In the genomic region with DNA sequence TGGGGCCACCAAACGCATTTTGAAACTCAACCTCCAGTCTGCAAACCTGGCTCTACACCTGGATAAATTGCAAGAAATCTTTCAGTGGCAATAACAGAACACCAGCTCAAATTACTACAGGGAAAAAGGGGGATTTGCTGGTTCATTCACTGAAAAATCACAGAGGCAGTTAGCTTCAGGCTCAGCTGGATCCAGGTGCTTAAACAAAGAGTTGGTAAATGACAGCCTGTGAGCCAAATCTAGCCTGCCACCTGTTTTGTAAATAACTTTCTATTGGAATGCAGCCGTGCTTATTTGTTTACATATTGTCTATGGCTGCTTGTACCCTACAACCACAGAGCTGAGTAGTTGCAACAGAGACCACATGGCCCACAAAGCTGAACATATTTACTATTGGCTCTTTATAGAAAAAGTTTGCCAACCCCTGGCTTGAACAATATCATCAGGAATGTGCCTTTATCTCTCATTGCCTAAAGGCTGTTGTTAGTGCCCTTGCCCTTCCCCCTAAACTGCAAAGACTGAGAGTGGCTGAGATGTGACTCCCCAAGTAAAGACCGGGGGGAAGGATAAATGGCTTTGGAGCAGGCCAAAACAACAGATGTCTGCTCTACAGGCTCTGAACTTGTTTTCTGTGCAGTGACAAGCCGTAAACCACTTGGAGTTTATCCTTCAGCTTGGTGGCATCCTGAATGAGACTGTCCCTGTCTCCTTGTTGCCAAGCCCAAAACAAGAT, we compare ENCODE assay signal across 1 cellular context.
TF ChIP-seq lines count a peak whose summit lies in the region.

No MANE protein-coding gene starts in this region.

TF ChIP-seq in endothelial cell of umbilical vein, 7 proteins besides CTCF, POLR2A, EP300 and RAD21:
- TF ChIP-seq JUN (IDR thresholded peaks at IDR 0.05; ENCODE audit: borderline replicate concordance, insufficient read depth, insufficient read length, low read depth) (no peak), POLR2AphosphoS5 (IDR thresholded peaks at IDR 0.05; ENCODE audit: insufficient read depth, low read depth, low read length) (no peak), GATA2 (IDR thresholded peaks at IDR 0.05; ENCODE audit: insufficient read depth, insufficient read length, low read depth, low read length) (no peak), MAX (IDR thresholded peaks at IDR 0.05; ENCODE audit: insufficient read depth, insufficient read length) (no peak), EZH2 (IDR thresholded peaks at IDR 0.05; ENCODE audit: borderline replicate concordance, low read depth, low read length, severe bottlenecking) (no peak), MYC (IDR thresholded peaks at IDR 0.05; ENCODE audit: low read depth, low read length) (no peak), FOS (IDR thresholded peaks at IDR 0.05; ENCODE audit: borderline replicate concordance, insufficient read depth, low read length) (no peak)
